In genomic region chr22:24141586-24141985, GRCh38 we compare ENCODE assay signal across 9 cellular contexts. TPM values are rescaled to one million over a fixed set of nuclear protein-coding genes. Genes with fewer than 3 reads are reported as not detected.
DNase-seq lines count a peak whose midpoint lies in the region; ATAC-seq and TF ChIP-seq lines count a peak whose summit lies in the region.
"Had no signal": no experiment of that assay in that cellular context is flagged by ENCODE, and none has a peak within 500 bp of the region (broad histone marks: within the 10 kb centered on the region; RNA-seq: fewer than 3 reads in every experiment).

No MANE protein-coding gene starts in this region.

- no peaks in the 10 kb centered on the region for H3K79me2 ChIP-seq in DND-41 (ENCODE audit: insufficient read depth, low read length)

- no peak for DNase-seq in DND-41
- peak; percentile 91 for DNase-seq in NCI-H69 (lab: John Stamatoyannopoulos, UW)
- DNase-seq in activated naive CD8-positive, alpha-beta T cell treated with anti-CD3 and anti-CD28 coated beads, Interleukin-2, amount 10 ng/mL, durations not matched to agents 7 days and 5 days: no peak
- no peak for DNase-seq in mucosa of gallbladder (ENCODE audit: low spot score)
- DNase-seq in islet precursor cell: no peak
- no peak for DNase-seq in HK-2 (ENCODE audit: unreplicated experiment)
- DNase-seq: left ventricle myocardium superior had no signal

- no peak overlapping the region for H3K9ac ChIP-seq in DND-41 (ENCODE audit: low read depth, low read length)

- peak overlapping the region; percentile 47 for H3K4me3 Mint-ChIP-seq in activated naive CD8-positive, alpha-beta T cell treated with anti-CD3 and anti-CD28 coated beads, Interleukin-2, amount 10 ng/mL, durations not matched to agents 7 days and 5 days

- peaks cover 56% of the 10 kb centered on the region for H4K20me1 ChIP-seq in DND-41 (ENCODE audit: insufficient read depth, low read length)

- POLR2A ChIA-PET in activated naive CD8-positive, alpha-beta T cell treated with anti-CD3 and anti-CD28 coated beads, Interleukin-2, amount 10 ng/mL, durations not matched to agents 7 days and 5 days (lab: Charles Lee): interaction anchor here (1.2 to 10.3 kb wide), 2 partner anchors 9 to 15 kb away, joined by 3 to 110 read pairs; no protein-coding TSS in a partner anchor

- H3K36me3 Mint-ChIP-seq in activated naive CD8-positive, alpha-beta T cell treated with anti-CD3 and anti-CD28 coated beads, Interleukin-2, amount 10 ng/mL, durations not matched to agents 7 days and 5 days: peaks cover 32% of the 10 kb centered on the region

- no peak overlapping the region for H3K4me2 ChIP-seq in DND-41 (ENCODE audit: insufficient read depth, low read length)

- H3K27me3 Mint-ChIP-seq in activated naive CD8-positive, alpha-beta T cell treated with anti-CD3 and anti-CD28 coated beads, Interleukin-2, amount 10 ng/mL, durations not matched to agents 7 days and 5 days: no peaks in the 10 kb centered on the region

- H3K4me1 Mint-ChIP-seq in activated naive CD8-positive, alpha-beta T cell treated with anti-CD3 and anti-CD28 coated beads, Interleukin-2, amount 10 ng/mL, durations not matched to agents 7 days and 5 days: peaks cover 46% of the 10 kb centered on the region

- H3K27ac ChIP-seq in DND-41 (ENCODE audit: low read length) (no peak overlapping the region), neutrophil (peak overlapping the region; percentile 88)

- TF ChIP-seq CTCF in DND-41 (IDR thresholded peaks at IDR 0.05; ENCODE audit: borderline replicate concordance, extremely low read depth, low read length, poor library complexity, severe bottlenecking) (no peak), neutrophil (IDR thresholded peaks at IDR 0.05) (no peak)

- H3K36me3 ChIP-seq in DND-41 (ENCODE audit: insufficient read depth, low read length): peaks cover 72% of the 10 kb centered on the region
- H3K36me3 ChIP-seq in neutrophil: no peaks in the 10 kb centered on the region

- H3K4me1 ChIP-seq in DND-41 (ENCODE audit: insufficient read depth, low read length) (no peaks in the 10 kb centered on the region), neutrophil (ENCODE audit: control insufficient read depth in 1 of 2, insufficient read depth in 1 of 2, low read depth in 1 of 2, low read length in 1 of 2) (peaks cover 59 to 66% of the 10 kb centered on the region in 2 experiments)

- H3K27ac Mint-ChIP-seq in activated naive CD8-positive, alpha-beta T cell treated with anti-CD3 and anti-CD28 coated beads, Interleukin-2, amount 10 ng/mL, durations not matched to agents 7 days and 5 days: peak overlapping the region; percentile 82

- H3K27me3 ChIP-seq in DND-41 (ENCODE audit: insufficient read depth, low read length, poor library complexity): no peaks in the 10 kb centered on the region
- H3K27me3 ChIP-seq in neutrophil: no peaks in the 10 kb centered on the region

- H3K4me3 ChIP-seq in DND-41 (ENCODE audit: low read depth in 1 of 2, low read length in 2 of 2): no peak overlapping the region
- H3K4me3 ChIP-seq in neutrophil (ENCODE audit: low read depth in 1 of 2, low read length in 1 of 2): no peak overlapping the region

- ATAC-seq in DND-41 (ENCODE audit: insufficient read depth, low read depth): 0 out of 3 replicates have a peak, but pooled peaks have one; percentile 16
- peak; percentile 44 for ATAC-seq in activated naive CD8-positive, alpha-beta T cell treated with anti-CD3 and anti-CD28 coated beads, Interleukin-2, amount 10 ng/mL, durations not matched to agents 7 days and 5 days (ENCODE audit: low read depth)
- ATAC-seq in HG02981 (IDR thresholded peaks at IDR 0.05; ENCODE audit: unreplicated experiment): no peak
- ATAC-seq: left ventricle myocardium superior had no signal

- H2AFZ ChIP-seq in DND-41 (ENCODE audit: low read depth, low read length): no peak overlapping the region

- no peaks in the 10 kb centered on the region for H3K9me3 ChIP-seq in DND-41 (ENCODE audit: insufficient read depth, low read length, severe bottlenecking)
- no peaks in the 10 kb centered on the region for H3K9me3 ChIP-seq in neutrophil

- H3K9me3 Mint-ChIP-seq in activated naive CD8-positive, alpha-beta T cell treated with anti-CD3 and anti-CD28 coated beads, Interleukin-2, amount 10 ng/mL, durations not matched to agents 7 days and 5 days: no peaks in the 10 kb centered on the region

RNA-seq across cellular contexts. Expression of gene SUSD2, which starts 39.7 kb away (rescaled TPM):
- total RNA-seq in activated naive CD8-positive, alpha-beta T cell treated with anti-CD3 and anti-CD28 coated beads, Interleukin-2, amount 10 ng/mL, durations not matched to agents 7 days and 5 days: 1 to 10 TPM in 1 of 2 experiments, under 1 TPM in 1; 0.94 to 1.2 TPM
- total RNA-seq in mucosa of gallbladder: 2.0 TPM
